Comparison of ENCODE assay signal across 24 cellular contexts in genomic region chr2:72081450-72081849, GRCh38.
DNase-seq lines count a peak whose midpoint lies in the region; ATAC-seq and TF ChIP-seq lines count a peak whose summit lies in the region.
"Had no signal": no experiment of that assay in that cellular context is flagged by ENCODE, and none has a peak within 500 bp of the region (broad histone marks: within the 10 kb centered on the region; RNA-seq: fewer than 3 reads in every experiment).

No MANE protein-coding gene starts in this region.

- peaks cover 3% of the 10 kb centered on the region for H3K36me3 Mint-ChIP-seq in WTC11
- H3K36me3 Mint-ChIP-seq: natural killer cell treated with Interleukin-12 subunit alpha and Interleukin-12 subunit beta and Interleukin-15 and Interleukin-18, amount 100 ng/mL, for 72 hours; stimulated activated naive B cell treated with anti-CD40 and anti-IgM and Interleukin-4, amounts not matched to agents 10 μg/mL and 1 μg/mL and 100 μg/mL, for 72 hours had no signal

- CTCF ChIA-PET in WTC11 (lab: Charles Lee): interaction anchor here (0.5 to 1.0 kb wide), 2 partner anchors 21 to 69 kb away, joined by 3 read pairs; no protein-coding TSS in a partner anchor

- intact Hi-C loops in head of caudate nucleus (cut with DNase I): no loop called here

- peaks cover 4% of the 10 kb centered on the region for H3K4me1 Mint-ChIP-seq in WTC11
- H3K4me1 Mint-ChIP-seq: stimulated activated naive B cell treated with anti-CD40 and anti-IgM and Interleukin-4, amounts not matched to agents 10 μg/mL and 1 μg/mL and 100 μg/mL, for 72 hours had no signal

- no peak overlapping the region for H3K27ac Mint-ChIP-seq in WTC11
- H3K27ac Mint-ChIP-seq: activated naive CD4-positive, alpha-beta T cell treated with anti-CD3 and anti-CD28 coated beads for 36 hours; natural killer cell treated with Interleukin-12 subunit alpha and Interleukin-12 subunit beta and Interleukin-15 and Interleukin-18, amount 100 ng/mL, for 72 hours; stimulated activated naive B cell treated with anti-CD40 and anti-IgM and Interleukin-4, amounts not matched to agents 10 μg/mL and 1 μg/mL and 100 μg/mL, for 72 hours had no signal

- TF ChIP-seq CTCF in brain microvascular endothelial cell (IDR thresholded peaks at IDR 0.05; ENCODE audit: low read depth, low read length, missing control alignments) (no peak), WTC11 (IDR thresholded peaks at IDR 0.05) (no peak)

- H3K27ac ChIP-seq in brain microvascular endothelial cell: no peak overlapping the region
- H3K27ac ChIP-seq: C4-2B, gastrocnemius medialis, left lung, ovary, testis had no signal

- ATAC-seq in WTC11 (no peak), HG02973 (IDR thresholded peaks at IDR 0.05; ENCODE audit: unreplicated experiment) (no peak)
- ATAC-seq: left lung, Right ventricle myocardium inferior had no signal

- no peaks in the 10 kb centered on the region for H3K27me3 ChIP-seq in brain microvascular endothelial cell (replicated peaks)
- H3K27me3 ChIP-seq: gastrocnemius medialis, left lung, ovary, testis had no signal

- H3K36me3 ChIP-seq in brain microvascular endothelial cell (replicated peaks): no peaks in the 10 kb centered on the region
- H3K36me3 ChIP-seq: gastrocnemius medialis, left lung, ovary had no signal

- H3K9me3 Mint-ChIP-seq in WTC11: peaks cover 22% of the 10 kb centered on the region; the same call in 1 of the 2 replicates
- H3K9me3 Mint-ChIP-seq: activated naive CD4-positive, alpha-beta T cell treated with anti-CD3 and anti-CD28 coated beads for 36 hours; natural killer cell treated with Interleukin-12 subunit alpha and Interleukin-12 subunit beta and Interleukin-15 and Interleukin-18, amount 100 ng/mL, for 72 hours had no signal

- H3K27me3 Mint-ChIP-seq in WTC11 (ENCODE audit: low read depth): no peaks in the 10 kb centered on the region; the same call in 1 of the 2 replicates
- H3K27me3 Mint-ChIP-seq: natural killer cell treated with Interleukin-12 subunit alpha and Interleukin-12 subunit beta and Interleukin-15 and Interleukin-18, amount 100 ng/mL, for 72 hours; stimulated activated naive B cell treated with anti-CD40 and anti-IgM and Interleukin-4, amounts not matched to agents 10 μg/mL and 1 μg/mL and 100 μg/mL, for 72 hours had no signal

- no peak overlapping the region for H3K4me3 Mint-ChIP-seq in WTC11
- H3K4me3 Mint-ChIP-seq: activated naive CD4-positive, alpha-beta T cell treated with anti-CD3 and anti-CD28 coated beads for 36 hours; natural killer cell treated with Interleukin-12 subunit alpha and Interleukin-12 subunit beta and Interleukin-15 and Interleukin-18, amount 100 ng/mL, for 72 hours; stimulated activated naive B cell treated with anti-CD40 and anti-IgM and Interleukin-4, amounts not matched to agents 10 μg/mL and 1 μg/mL and 100 μg/mL, for 72 hours had no signal

- in situ Hi-C loops in brain microvascular endothelial cell (cut with HindIII; ENCODE audit: low pct_ligation_motif_present, low sequenced_read_pairs): no loop called here

- DNase-seq in AG08395 (ENCODE audit: low spot score): peak; percentile 49
- peak; percentile 12 for DNase-seq in GM04504 (ENCODE audit: low read depth)
- peak; percentile 65 for DNase-seq in brain microvascular endothelial cell
- DNase-seq in head of caudate nucleus: peak in 38 of 42 donors; percentile 10 to 82 (median 52)
- DNase-seq in WTC11 (ENCODE audit: low spot score): no peak
- DNase-seq in Kasumi-1 (lab: John Stamatoyannopoulos, UW): no peak
- no peak for DNase-seq in foreskin melanocyte
- DNase-seq: activated CD4-positive, CD25-positive, alpha-beta regulatory T cell treated with anti-CD3 and anti-CD28 coated beads, Interleukin-2, amount 50 U/mL, for 72 hours; activated naive CD4-positive, alpha-beta T cell treated with anti-CD3 and anti-CD28 coated beads for 36 hours; gastrocnemius medialis; HCEC 1CT; hippocampal formation; NCI-H1417; NCI-H2081 treated with DMSO at 0.1 percent for 48 hours; NCI-H446; ovary; stimulated activated CD4-positive, alpha-beta T cell treated with anti-CD3 and anti-CD28 coated beads, Interleukin-4, amount 100 ng/mL, for 1 hour; stimulated activated naive B cell treated with anti-CD40 and anti-IgM and Interleukin-4, amounts not matched to agents 10 μg/mL and 1 μg/mL and 100 μg/mL, for 72 hours; testis had no signal

- POLR2A ChIA-PET in WTC11 (lab: Charles Lee): no interaction called here

- no peak overlapping the region for H3K4me3 ChIP-seq in brain microvascular endothelial cell (ENCODE audit: low read depth, low read length)
- H3K4me3 ChIP-seq: gastrocnemius medialis, left lung, ovary, testis had no signal

TF ChIP-seq in WTC11, 78 proteins besides CTCF, POLR2A, EP300 and RAD21:
- TF ChIP-seq GTF2I (CRISPR knock-in tag; conservative IDR thresholded peaks at IDR 0.05) (no peak), ZNF121 (CRISPR knock-in tag; IDR thresholded peaks at IDR 0.05) (no peak), CREM (CRISPR knock-in tag; IDR thresholded peaks at IDR 0.05) (no peak)
- TF ChIP-seq, protein P1, sequence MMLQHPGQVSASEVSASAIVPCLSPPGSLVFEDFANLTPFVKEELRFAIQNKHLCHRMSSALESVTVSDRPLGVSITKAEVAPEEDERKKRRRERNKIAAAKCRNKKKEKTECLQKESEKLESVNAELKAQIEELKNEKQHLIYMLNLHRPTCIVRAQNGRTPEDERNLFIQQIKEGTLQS (CRISPR knock-in tag; conservative IDR thresholded peaks at IDR 0.05): no peak

Comparison
In these comparisons a context has a peak if more than half of its experiments do, and no peak if none do; other contexts are left out.
1. DNase-seq: peak in AG08395 (single experiment), GM04504 (single experiment), brain microvascular endothelial cell (single experiment) and head of caudate nucleus (38 of 42); none in WTC11 (single experiment), Kasumi-1 (0 of 2) and foreskin melanocyte (single experiment).